In genomic region chr7:20793686-20794394, GRCh38 we compare ENCODE assay signal across 25 cellular contexts. TPM values are rescaled to one million over a fixed set of nuclear protein-coding genes. Genes with fewer than 3 reads are reported as not detected.
DNase-seq lines count a peak whose midpoint lies in the region; ATAC-seq, FAIRE-seq and TF ChIP-seq lines count a peak whose summit lies in the region.
"Had no signal": no experiment of that assay in that cellular context is flagged by ENCODE, and none has a peak within 500 bp of the region (broad histone marks: within the 10 kb centered on the region; RNA-seq: fewer than 3 reads in every experiment).

No MANE protein-coding gene starts in this region.

- POLR2A ChIA-PET in K562 (lab: Yijun Ruan, JAX), result interaction anchor here (0.5 kb wide), 1 partner anchor 432 kb away, joined by 4 read pairs; no protein-coding TSS in a partner anchor
- POLR2A ChIA-PET in CD4-positive, alpha-beta memory T cell (lab: Charles Lee; ENCODE audit: partially characterized antibody), result no interaction called here

- CTCF ChIA-PET in K562 (lab: Yijun Ruan, JAX; ENCODE audit: low intra/inter-chr PET ratio), result no interaction called here
- CTCF ChIA-PET in CD4-positive, alpha-beta memory T cell (lab: Charles Lee; ENCODE audit: partially characterized antibody), result no interaction called here

- no TSS peak for BruUV-seq in K562 (replicated peaks; lab: Mats Ljungman, UMichigan)

- H3K4me1 ChIP-seq in ES-I3 (ENCODE audit: insufficient read depth, low read length), result peaks cover 15% of the 10 kb centered on the region; the same call in 1 of the 2 replicates
- H3K4me1 ChIP-seq in K562 (replicated peaks in 1 of 2; ENCODE audit: control insufficient read depth in 2 of 2, insufficient read depth in 2 of 2, low read length in 2 of 2), result peaks cover 7 to 21% of the 10 kb centered on the region in 2 experiments; a peak in 3 of 5 replicates
- H3K4me1 ChIP-seq in CD4-positive, alpha-beta memory T cell (ENCODE audit: insufficient read depth, low read length), result peaks cover 15% of the 10 kb centered on the region

- intact Hi-C loops in K562 (cut with micrococcal nuclease), result loop anchor here (5.0 kb wide), 1 partner anchor 33 kb away; no protein-coding TSS in a partner anchor
- intact Hi-C loops in CD4-positive, alpha-beta memory T cell (cut with micrococcal nuclease), result no loop called here

- H3K4me3 Mint-ChIP-seq in IgD-negative memory B cell, result peak overlapping the region in 3 of 4 donors; percentile 2 to 43 (median 22)
- no peak overlapping the region for H3K4me3 Mint-ChIP-seq in CD4-positive, alpha-beta memory T cell
- H3K4me3 Mint-ChIP-seq: activated CD4-positive, alpha-beta T cell treated with anti-CD3 and anti-CD28 coated beads, Interleukin-2, amount 10 ng/mL, durations not matched to agents 7 days and 5 days; CD8-positive, alpha-beta T cell; effector memory CD8-positive, alpha-beta T cell had no signal

- H3K4me3 ChIP-seq in K562 (no peak overlapping the region), brain microvascular endothelial cell (ENCODE audit: low read depth, low read length) (no peak overlapping the region)
- no peak overlapping the region for H3K4me3 ChIP-seq in CD4-positive, alpha-beta memory T cell (ENCODE audit: low read length in 2 of 2)
- H3K4me3 ChIP-seq: lung, pancreas, tibial artery had no signal

- H3K9me1 ChIP-seq in K562 (ENCODE audit: control insufficient read depth, insufficient read depth, low read length), result no peaks in the 10 kb centered on the region

- H3K79me2 ChIP-seq in K562 (ENCODE audit: control insufficient read depth, insufficient read depth, low read length), result no peaks in the 10 kb centered on the region

- H3K36me3 Mint-ChIP-seq in IgD-negative memory B cell, result peaks cover 2% of the 10 kb centered on the region
- H3K36me3 Mint-ChIP-seq in CD4-positive, alpha-beta memory T cell, result peaks cover 4 to 7% of the 10 kb centered on the region in 2 donors
- H3K36me3 Mint-ChIP-seq: CD8-positive, alpha-beta T cell had no signal

- H3K9ac ChIP-seq in ES-I3 (ENCODE audit: low read depth, low read length) (peak overlapping the region; percentile 48; the same call in 1 of the 2 replicates), K562 (ENCODE audit: insufficient read depth in 1 of 2, low read depth in 2 of 2, low read length in 2 of 2) (peak overlapping the region in 1 of 2 experiments; percentile 16; a peak in 1 of 4 replicates)

- peak overlapping the region; percentile 56 for H2AFZ ChIP-seq in K562 (ENCODE audit: low read depth, low read length)

- WGBS in K562 (ENCODE audit: insufficient coverage, low coverage, missing lambda C conversion rate), result 4% methylated on average over 16 of the region's 16 CpGs

- no peak for TF ChIP-seq EP300 in K562 (IDR thresholded peaks at IDR 0.05; ENCODE audit: low read length)

- H4K20me1 ChIP-seq in K562 (replicated peaks; ENCODE audit: control insufficient read depth, insufficient read depth, low read length), result peaks cover 2% of the 10 kb centered on the region; the same call in 1 of the 2 replicates

- no peak for TF ChIP-seq RAD21 in K562 (CRISPR knock-in tag; conservative IDR thresholded peaks at IDR 0.05 in 1 of 2, IDR thresholded peaks at IDR 0.05 in 1 of 2)

- H3K27ac ChIP-seq in K562 (ENCODE audit: extremely low read depth, low read depth, low read length), result no peak overlapping the region
- no peak overlapping the region for H3K27ac ChIP-seq in brain microvascular endothelial cell
- H3K27ac ChIP-seq in CD4-positive, alpha-beta memory T cell (ENCODE audit: low read depth, low read length), result no peak overlapping the region
- H3K27ac ChIP-seq: pancreas, tibial artery had no signal

- in situ Hi-C loops in K562 (cut with MboI), result no loop called here
- in situ Hi-C loops in brain microvascular endothelial cell (cut with HindIII; ENCODE audit: low pct_ligation_motif_present, low sequenced_read_pairs), result no loop called here

- H3K9me3 ChIP-seq in ES-I3 (ENCODE audit: control insufficient read depth, insufficient read depth, low read length), result no peaks in the 10 kb centered on the region
- no peaks in the 10 kb centered on the region for H3K9me3 ChIP-seq in K562 (replicated peaks; ENCODE audit: control insufficient read depth, insufficient read depth, low read depth, low read length)
- no peaks in the 10 kb centered on the region for H3K9me3 ChIP-seq in CD4-positive, alpha-beta memory T cell (ENCODE audit: control insufficient read depth in 1 of 2, low read length in 2 of 2)
- H3K9me3 ChIP-seq: pancreas, tibial artery had no signal

- ATAC-seq in K562 (no peak), esophagus mucosa (no peak)
- ATAC-seq: CD8-positive, alpha-beta T cell; effector memory CD8-positive, alpha-beta T cell; pancreas; Right ventricle myocardium inferior had no signal

- TF ChIP-seq CTCF in K562 (IDR thresholded peaks at IDR 0.05 in 2 of 3, conservative IDR thresholded peaks at IDR 0.05 in 1 of 3; ENCODE audit: insufficient read depth in 2 of 3, low read depth in 1 of 3, low read length in 3 of 3), result no peak
- TF ChIP-seq CTCF in brain microvascular endothelial cell (IDR thresholded peaks at IDR 0.05; ENCODE audit: low read depth, low read length, missing control alignments), result no peak

- TF ChIP-seq POLR2A in K562 (conservative IDR thresholded peaks at IDR 0.05), result no peak

- peaks cover 7 to 24% (median 12%) of the 10 kb centered on the region in 3 donors for H3K4me1 Mint-ChIP-seq in IgD-negative memory B cell
- peaks cover 6 to 24% (median 11%) of the 10 kb centered on the region in 4 donors for H3K4me1 Mint-ChIP-seq in CD4-positive, alpha-beta memory T cell

- peak in 1 of 4 experiments; percentile 27 for DNase-seq in K562 (ENCODE audit: extremely low read depth in 1 of 4, low spot score in 3 of 4)
- peak; percentile 44 for DNase-seq in left kidney (ENCODE audit: low read depth, low spot score)
- DNase-seq in brain microvascular endothelial cell, result no peak
- no peak for DNase-seq in CD4-positive, alpha-beta memory T cell
- DNase-seq: activated CD4-positive, alpha-beta T cell treated with anti-CD3 and anti-CD28 coated beads, Interleukin-2, amount 10 ng/mL, durations not matched to agents 7 days and 5 days; activated CD8-positive, alpha-beta memory T cell treated with anti-CD3 and anti-CD28 coated beads, Interleukin-2, amount 50 U/mL, for 4 hours; activated effector memory CD4-positive, alpha-beta T cell treated with Interleukin-2 at 50 U/mL for 16 hours; CD8-positive, alpha-beta T cell; DMS79; effector memory CD8-positive, alpha-beta T cell; head of caudate nucleus; NCI-H1694; pancreas; stimulated activated CD4-positive, alpha-beta T cell treated with anti-CD3 and anti-CD28 coated beads, Interleukin-1b, Interleukin-23, amount 100 ng/mL, for 48 hours; stimulated activated naive CD4-positive, alpha-beta T cell treated with Interleukin-2 at 50 U/mL for 16 hours; tibial artery had no signal

- peak overlapping the region; percentile 6; the same call in 1 of the 2 replicates for H3K4me2 ChIP-seq in K562 (ENCODE audit: insufficient read depth, low read length)

- peak overlapping the region in 1 of 3 donors; percentile 51 for H3K27ac Mint-ChIP-seq in IgD-negative memory B cell
- no peak overlapping the region for H3K27ac Mint-ChIP-seq in CD4-positive, alpha-beta memory T cell
- H3K27ac Mint-ChIP-seq: CD8-positive, alpha-beta T cell; effector memory CD8-positive, alpha-beta T cell had no signal

- peaks cover 64% of the 10 kb centered on the region for H3K27me3 Mint-ChIP-seq in IgD-negative memory B cell
- H3K27me3 Mint-ChIP-seq in CD4-positive, alpha-beta memory T cell, result peaks cover 57 to 60% of the 10 kb centered on the region in 2 donors

- peak; percentile 65 for FAIRE-seq in K562 (lab: Jason Lieb, UNC)
- FAIRE-seq: islet of Langerhans, pancreas had no signal

- peaks cover 0 to 6% (median 3%) of the 10 kb centered on the region in 3 donors for H3K9me3 Mint-ChIP-seq in IgD-negative memory B cell
- H3K9me3 Mint-ChIP-seq in CD4-positive, alpha-beta memory T cell, result peaks cover 5 to 54% (median 38%) of the 10 kb centered on the region in 8 donors
- H3K9me3 Mint-ChIP-seq: effector memory CD8-positive, alpha-beta T cell had no signal

- peaks cover 16 to 36% of the 10 kb centered on the region in 2 experiments for H3K27me3 ChIP-seq in K562 (ENCODE audit: control insufficient read depth in 2 of 2, insufficient read depth in 2 of 2, low read length in 2 of 2)
- peaks cover 87% of the 10 kb centered on the region for H3K27me3 ChIP-seq in brain microvascular endothelial cell (replicated peaks)
- peaks cover 73% of the 10 kb centered on the region for H3K27me3 ChIP-seq in CD4-positive, alpha-beta memory T cell (ENCODE audit: insufficient read depth, low read length)

- H3K36me3 ChIP-seq in ES-I3 (ENCODE audit: insufficient read depth, low read length) (no peaks in the 10 kb centered on the region), K562 (ENCODE audit: control insufficient read depth, insufficient read depth, low read length) (no peaks in the 10 kb centered on the region), brain microvascular endothelial cell (replicated peaks) (no peaks in the 10 kb centered on the region)
- no peaks in the 10 kb centered on the region for H3K36me3 ChIP-seq in CD4-positive, alpha-beta memory T cell (ENCODE audit: insufficient read depth, low read length)
- H3K36me3 ChIP-seq: pancreas, tibial artery had no signal

TF ChIP-seq in K562, 482 proteins besides CTCF, POLR2A, EP300 and RAD21 (continues in another document):
- TF ChIP-seq ERF (CRISPR knock-in tag; IDR thresholded peaks at IDR 0.05) (no peak), ZFP36 (IDR thresholded peaks at IDR 0.05; ENCODE audit: low read depth, low read length, partially characterized antibody) (peak; percentile 64)

RNA-seq across cellular contexts. Expression of gene SP8, which starts 7.2 kb away (rescaled TPM):
- polyA plus RNA-seq in IgD-negative memory B cell (not detected), K562 (2011; rRNA removed) (0.23 and 0.35 TPM in 2 replicates), K562 (2014; fragmentation: Illumina TruSeq; extraction: Trizol) (0.18 and 0.19 TPM in 2 replicates), K562 (2014; fragmentation: Nextera tagmentation; extraction: Ambion mirVana) (under 1 TPM; 0.04 to 0.06 TPM), K562 (2014; rRNA removed) (0.09 and 0.23 TPM in 2 replicates)
- total RNA-seq in K562 (2011; cell fraction: chromatin; rRNA removed; ENCODE audit: low replicate concordance), result 0.53 and 0.62 TPM in 2 replicates
- 0.53 and 0.83 TPM in 2 replicates for total RNA-seq in K562 (2011; cell fraction: nucleolus; rRNA removed)
- total RNA-seq in K562 (2011; cell fraction: nucleoplasm; rRNA removed), result 0.59 and 0.76 TPM in 2 replicates
- total RNA-seq in K562 (2014; rRNA removed) (0.16 and 0.73 TPM in 2 replicates), K562 (2014; rRNA removed; fragmentation: Illumina TruSeq; extraction: Trizol) (0.13 and 0.15 TPM in 2 replicates), K562 (2015; rRNA removed; fragmentation: Illumina TruSeq; extraction: Trizol) (0.14 and 0.15 TPM in 2 replicates), K562 (2021) (1.0 and 1.2 TPM in 2 replicates), esophagus mucosa (not detected)
- 0.22 and 1.8 TPM in 2 replicates for polyA plus RNA-seq in K562 (2011; cell fraction: cytosol; rRNA removed)
- 0.37 and 1.5 TPM in 2 replicates for polyA plus RNA-seq in K562 (2011; cell fraction: nucleus; rRNA removed)
- polyA plus RNA-seq in K562 (2012), result 0.27 and 0.30 TPM in 2 replicates
- polyA minus RNA-seq in K562 (2011; rRNA and poly(A)+ RNA removed), result 0.12 and 0.56 TPM in 2 replicates
- polyA minus RNA-seq in K562 (2011; cell fraction: cytosol; rRNA and poly(A)+ RNA removed), result 0.86 TPM in 1 of 2 replicates, not detected in the other
- polyA minus RNA-seq in K562 (2011; cell fraction: nucleus; rRNA and poly(A)+ RNA removed), result 0.89 and 2.0 TPM in 2 replicates
- total RNA-seq in CD4-positive, alpha-beta memory T cell, result not detected
- not detected for polyA plus RNA-seq in CD4-positive, alpha-beta memory T cell
- total RNA-seq: activated CD4-positive, alpha-beta T cell treated with anti-CD3 and anti-CD28 coated beads, Interleukin-2, amount 10 ng/mL, durations not matched to agents 7 days and 5 days; CD8-positive, alpha-beta T cell; HT1080; lung; myocyte; NCI-H460; pancreas; Right ventricle myocardium inferior had no signal
- polyA plus RNA-seq: lung, pancreas had no signal

Comparison
In these comparisons a context has a peak if more than half of its experiments do, and no peak if none do; other contexts are left out.
1. H3K4me3 Mint-ChIP-seq: peak in IgD-negative memory B cell (3 of 4); none in CD4-positive, alpha-beta memory T cell (0 of 8).